ENCODE assay signal across 21 cellular contexts in genomic region chr17:83029571-83029970, GRCh38.
"Had no signal": no experiment of that assay in that cellular context is flagged by ENCODE, and none has a peak within 500 bp of the region (broad histone marks: within the 10 kb centered on the region; RNA-seq: fewer than 3 reads in every experiment).

No MANE protein-coding gene starts in this region.

- H3K9me3 ChIP-seq: adrenal gland had no signal

- DNase-seq: activated CD4-positive, alpha-beta T cell treated with anti-CD3 and anti-CD28 coated beads for 48 hours; activated CD4-positive, alpha-beta T cell treated with anti-CD3 and anti-CD28 coated beads, Interleukin-2, amount 50 U/mL, for 48 hours; activated CD4-positive, CD25-positive, alpha-beta regulatory T cell treated with anti-CD3 and anti-CD28 coated beads, Interleukin-2, amount 50 U/mL, for 72 hours; activated CD8-positive, alpha-beta memory T cell treated with anti-CD3 and anti-CD28 coated beads, Interleukin-2, amount 10 ng/mL, durations not matched to agents 7 days and 5 days; activated naive CD4-positive, alpha-beta T cell treated with anti-CD3 and anti-CD28 coated beads, Interleukin-2, amount 50 U/mL, for 16 hours; activated naive CD8-positive, alpha-beta T cell treated with anti-CD3 and anti-CD28 coated beads, Interleukin-2, amount 10 ng/mL, durations not matched to agents 7 days and 5 days; activated T-cell treated with anti-CD3 and anti-CD28 coated beads for 4 hours; anterior cingulate cortex; NCI-H1092; NCI-H1417 treated with DMSO at 0.1 percent for 48 hours; NCI-H187; NCI-H2081; NCI-H524; PC-3; SHP77; T-helper 9 cell had no signal

- H3K4me1 ChIP-seq: adrenal gland had no signal

- H3K4me2 ChIP-seq: KMS-11 had no signal

- H3K9me3 Mint-ChIP-seq: activated naive CD8-positive, alpha-beta T cell treated with anti-CD3 and anti-CD28 coated beads, Interleukin-2, amount 10 ng/mL, durations not matched to agents 7 days and 5 days; activated T-helper 17 cell treated with anti-CD3 and anti-CD28 coated beads, Interleukin-2, amount 50 U/mL, for 72 hours; T-helper 1 cell treated with Interleukin-12 subunit alpha and Interleukin-12 subunit beta and Interleukin-4 antibody, amounts not matched to agents 30 μg/mL and 1 μg/mL, for 36 hours had no signal

- H3K36me3 ChIP-seq: adrenal gland had no signal

- H3K4me3 ChIP-seq: adrenal gland had no signal

- H3K27ac Mint-ChIP-seq: activated CD8-positive, alpha-beta memory T cell treated with anti-CD3 and anti-CD28 coated beads, Interleukin-2, amount 10 ng/mL, durations not matched to agents 7 days and 5 days; activated naive CD8-positive, alpha-beta T cell treated with anti-CD3 and anti-CD28 coated beads, Interleukin-2, amount 10 ng/mL, durations not matched to agents 7 days and 5 days; activated T-helper 17 cell treated with anti-CD3 and anti-CD28 coated beads, Interleukin-2, amount 50 U/mL, for 72 hours; WTC11 had no signal

- H3K27me3 Mint-ChIP-seq: activated CD8-positive, alpha-beta memory T cell treated with anti-CD3 and anti-CD28 coated beads, Interleukin-2, amount 10 ng/mL, durations not matched to agents 7 days and 5 days; activated T-helper 17 cell treated with anti-CD3 and anti-CD28 coated beads, Interleukin-2, amount 50 U/mL, for 72 hours had no signal

- H3K27ac ChIP-seq: adrenal gland, KMS-11 had no signal

- ATAC-seq: activated CD8-positive, alpha-beta memory T cell treated with anti-CD3 and anti-CD28 coated beads, Interleukin-2, amount 10 ng/mL, durations not matched to agents 7 days and 5 days; activated T-helper 17 cell treated with anti-CD3 and anti-CD28 coated beads, Interleukin-2, amount 50 U/mL, for 72 hours; PC-3; WTC11 had no signal

- H3K9ac ChIP-seq: KMS-11 had no signal

- H3K27me3 ChIP-seq: adrenal gland had no signal

- H3K4me1 Mint-ChIP-seq: WTC11 had no signal

- H3K4me3 Mint-ChIP-seq: activated CD8-positive, alpha-beta memory T cell treated with anti-CD3 and anti-CD28 coated beads, Interleukin-2, amount 10 ng/mL, durations not matched to agents 7 days and 5 days; activated naive CD8-positive, alpha-beta T cell treated with anti-CD3 and anti-CD28 coated beads, Interleukin-2, amount 10 ng/mL, durations not matched to agents 7 days and 5 days; activated T-helper 17 cell treated with anti-CD3 and anti-CD28 coated beads, Interleukin-2, amount 50 U/mL, for 72 hours; T-helper 1 cell treated with Interleukin-12 subunit alpha and Interleukin-12 subunit beta and Interleukin-4 antibody, amounts not matched to agents 30 μg/mL and 1 μg/mL, for 36 hours; WTC11 had no signal
